Comparison of ENCODE assay signal across 1 cellular context in genomic region chr18:22194151-22194598, GRCh38.
A peak's percentile ranks its signal among the peaks of the same experiment; 100 is the strongest.
TF ChIP-seq lines count a peak whose summit lies in the region.

No MANE protein-coding gene starts in this region.

TF ChIP-seq in K562, 482 proteins besides CTCF, POLR2A, EP300 and RAD21 (continued from another document and continues in another):
- TF ChIP-seq NR0B1 (IDR thresholded peaks at IDR 0.05; ENCODE audit: partially characterized antibody) (no peak), TAF15 (IDR thresholded peaks at IDR 0.05; ENCODE audit: low read depth, low read length) (no peak), ZNF282 (CRISPR knock-in tag; IDR thresholded peaks at IDR 0.05) (no peak), ZC3H11A (IDR thresholded peaks at IDR 0.05; ENCODE audit: low read depth, low read length) (no peak), ZNF778 (CRISPR knock-in tag; IDR thresholded peaks at IDR 0.05) (no peak), TEAD2 (tag; IDR thresholded peaks at IDR 0.05) (no peak), ZNF316 (IDR thresholded peaks at IDR 0.05) (no peak), HDAC6 (IDR thresholded peaks at IDR 0.05; ENCODE audit: low read depth, low read length) (no peak), CHD7 (IDR thresholded peaks at IDR 0.05; ENCODE audit: low read depth, low read length) (no peak), AFF1 (IDR thresholded peaks at IDR 0.05; ENCODE audit: low read depth in 1 of 2, partially characterized antibody in 2 of 2) (peak in 1 of 2 experiments; percentile 22), ZNF780A (CRISPR knock-in tag; IDR thresholded peaks at IDR 0.05) (no peak), ZBED1 (IDR thresholded peaks at IDR 0.05) (no peak), FOXO4 (CRISPR knock-in tag; IDR thresholded peaks at IDR 0.05) (0 out of 2 replicates have a peak, but pooled peaks have one; percentile 10), MAFK (IDR thresholded peaks at IDR 0.05; ENCODE audit: low read length) (0 out of 2 replicates have a peak, but pooled peaks have one; percentile 28), CHCHD3 (CRISPR knock-in tag; IDR thresholded peaks at IDR 0.05) (no peak), ZNF124 (CRISPR knock-in tag; IDR thresholded peaks at IDR 0.05) (no peak), MCM5 (IDR thresholded peaks at IDR 0.05; ENCODE audit: low read depth) (no peak), TEAD4 (IDR thresholded peaks at IDR 0.05; ENCODE audit: low read length) (peak; percentile 97), TEAD4 (CRISPR knock-in tag; IDR thresholded peaks at IDR 0.05; ENCODE audit: borderline replicate concordance) (no peak), KLF6 (CRISPR knock-in tag; IDR thresholded peaks at IDR 0.05; ENCODE audit: borderline replicate concordance) (no peak), RNF2 (IDR thresholded peaks at IDR 0.05) (peak; percentile 94), ADNP (tag; IDR thresholded peaks at IDR 0.05) (no peak), TOE1 (IDR thresholded peaks at IDR 0.05; ENCODE audit: borderline replicate concordance) (peak; percentile 52; the same call in 1 of the 2 replicates), TOE1 (CRISPR knock-in tag; IDR thresholded peaks at IDR 0.05; ENCODE audit: borderline replicate concordance, low read depth) (no peak), HDAC1 (IDR thresholded peaks at IDR 0.05) (0 out of 4 replicates have a peak, but pooled peaks of 1 of the 2 experiments have one; percentile 27), RBBP5 (IDR thresholded peaks at IDR 0.05; ENCODE audit: borderline replicate concordance, insufficient read depth, low read length, poor library complexity, severe bottlenecking) (no peak), ELF2 (CRISPR knock-in tag; IDR thresholded peaks at IDR 0.05) (no peak), SRF (CRISPR knock-in tag; IDR thresholded peaks at IDR 0.05) (peak in 1 of 2 experiments; percentile 60; a peak in 1 of 4 replicates), RFX1 (IDR thresholded peaks at IDR 0.05) (no peak), ZNF324 (CRISPR knock-in tag; IDR thresholded peaks at IDR 0.05) (no peak), ZNF77 (CRISPR knock-in tag; IDR thresholded peaks at IDR 0.05) (no peak), IRF1 (CRISPR knock-in tag; IDR thresholded peaks at IDR 0.05; ENCODE audit: borderline replicate concordance) (no peak), ZNF589 (CRISPR knock-in tag; IDR thresholded peaks at IDR 0.05; ENCODE audit: low read depth) (0 out of 2 replicates have a peak, but pooled peaks have one; percentile 69), CREM (IDR thresholded peaks at IDR 0.05; ENCODE audit: low read depth) (peak; percentile 62; the same call in 1 of the 2 replicates), ZFP30 (CRISPR knock-in tag; IDR thresholded peaks at IDR 0.05; ENCODE audit: borderline replicate concordance) (no peak), ZNF655 (CRISPR knock-in tag; IDR thresholded peaks at IDR 0.05) (no peak), PRMT5 (CRISPR knock-in tag; IDR thresholded peaks at IDR 0.05) (no peak), POLR2G (IDR thresholded peaks at IDR 0.05; ENCODE audit: low read depth, low read length) (peak; percentile 48), HNRNPUL1 (IDR thresholded peaks at IDR 0.05; ENCODE audit: low read length) (no peak), ZNF695 (CRISPR knock-in tag; IDR thresholded peaks at IDR 0.05) (no peak), SIN3A (IDR thresholded peaks at IDR 0.05; ENCODE audit: borderline replicate concordance in 2 of 2, control insufficient read depth in 1 of 2, low read depth in 2 of 2, low read length in 2 of 2) (no peak), E2F6 (IDR thresholded peaks at IDR 0.05; ENCODE audit: borderline replicate concordance in 1 of 2, extremely low read depth in 1 of 2, insufficient read depth in 1 of 2, insufficient read length in 1 of 2, low read depth in 1 of 2, low read length in 1 of 2, poor library complexity in 1 of 2, severe bottlenecking in 1 of 2) (peak in 1 of 2 experiments; percentile 25)
